ENCODE assay signal across 8 cellular contexts in the genomic region with DNA sequence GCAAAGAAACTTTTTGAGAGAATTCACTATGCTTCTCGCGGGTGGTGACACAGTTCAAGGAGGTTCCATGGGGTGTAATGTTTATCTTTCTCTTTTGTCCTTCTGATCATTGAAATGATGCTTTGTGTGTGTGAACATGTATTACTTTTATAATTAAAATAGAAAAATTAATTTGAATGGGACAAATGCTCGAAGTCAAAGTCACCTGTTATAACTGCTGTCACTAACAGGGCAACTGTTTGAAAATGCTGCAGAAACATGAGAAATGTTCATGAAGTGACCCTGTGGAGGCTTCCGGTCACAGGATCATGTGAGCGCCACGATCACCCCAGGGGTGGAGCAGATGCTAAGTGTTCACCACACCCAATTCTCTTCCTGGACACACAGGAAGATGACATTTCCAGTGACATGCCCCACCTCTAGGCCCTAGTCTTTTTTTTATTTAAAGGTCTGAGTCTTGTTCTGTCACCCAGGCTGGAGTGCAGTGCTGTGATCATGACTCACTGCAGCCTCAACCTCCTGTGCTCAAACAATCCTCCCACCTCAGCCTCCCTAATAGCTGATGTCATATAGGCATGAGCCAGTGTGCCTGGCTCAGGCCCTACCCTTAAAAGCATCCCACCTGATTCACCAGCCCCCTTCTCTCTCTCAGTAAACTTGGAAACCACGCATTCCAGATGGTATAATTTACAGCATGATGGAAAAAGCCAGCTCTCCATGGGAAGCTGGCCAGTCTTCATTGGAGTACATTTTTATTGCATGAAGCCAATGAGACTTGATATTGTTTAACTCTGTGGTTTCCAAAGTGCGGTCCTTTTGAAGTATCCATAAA. TPM values are rescaled to one million over a fixed set of nuclear protein-coding genes. Genes with fewer than 3 reads are reported as not detected.
DNase-seq lines count a peak whose midpoint lies in the region; ATAC-seq and TF ChIP-seq lines count a peak whose summit lies in the region.

No MANE protein-coding gene starts in this region.

- POLR2A ChIA-PET in CD8-positive, alpha-beta T cell (lab: Charles Lee): interaction anchor here (0.7 to 2.0 kb wide), 3 partner anchors 13 to 156 kb away, joined by 3 to 5 read pairs (median 4); a partner anchor contains a TSS

- H3K4me3 ChIP-seq in CD8-positive, alpha-beta T cell (ENCODE audit: low read depth, low read length): no peak overlapping the region
- no peak overlapping the region for H3K4me3 ChIP-seq in lower lobe of right lung

- no peaks in the 10 kb centered on the region for H3K9me3 ChIP-seq in CD8-positive, alpha-beta T cell (ENCODE audit: low read length)
- H3K9me3 ChIP-seq in lower lobe of right lung: no peaks in the 10 kb centered on the region

- peaks cover 47% of the 10 kb centered on the region for H3K4me1 Mint-ChIP-seq in CD8-positive, alpha-beta T cell (ENCODE audit: low read depth)

- peak overlapping the region; percentile 42 for H3K27ac ChIP-seq in CD8-positive, alpha-beta T cell (ENCODE audit: low read depth, low read length)
- H3K27ac ChIP-seq in lower lobe of right lung: peak overlapping the region; percentile 66

- peak in 6 of 7 experiments; percentile 23 to 67 (median 45) for DNase-seq in CD8-positive, alpha-beta T cell
- peak; percentile 46 for DNase-seq in HK-2 (ENCODE audit: unreplicated experiment)
- DNase-seq in activated T-helper 1 cell treated with Interleukin-2 at 50 U/mL for 16 hours (ENCODE audit: low read depth): peak; percentile 32
- peak; percentile 79 for DNase-seq in lower lobe of right lung
- no peak for DNase-seq in globus pallidus (ENCODE audit: low spot score)
- no peak for DNase-seq in nucleus accumbens (lab: John Stamatoyannopoulos, UW)
- DNase-seq in NCI-H2171 (lab: John Stamatoyannopoulos, UW): no peak

- no peaks in the 10 kb centered on the region for H3K27me3 Mint-ChIP-seq in CD8-positive, alpha-beta T cell (ENCODE audit: low read depth)

- H3K9me3 Mint-ChIP-seq in CD8-positive, alpha-beta T cell: no peaks in the 10 kb centered on the region

- peaks cover 58% of the 10 kb centered on the region for H3K4me1 ChIP-seq in CD8-positive, alpha-beta T cell (ENCODE audit: insufficient read depth, low read length)
- peaks cover 21% of the 10 kb centered on the region for H3K4me1 ChIP-seq in lower lobe of right lung

- H3K4me3 Mint-ChIP-seq in CD8-positive, alpha-beta T cell: peak overlapping the region; percentile 31

- peak; percentile 84 for ATAC-seq in CD8-positive, alpha-beta T cell
- peak; percentile 77 to 89 for ATAC-seq in lower lobe of right lung
- no peak for ATAC-seq in HG03135 (IDR thresholded peaks at IDR 0.05; ENCODE audit: unreplicated experiment)

- CTCF ChIA-PET in CD8-positive, alpha-beta T cell (lab: Charles Lee): interaction anchor here (0.7 to 3.2 kb wide), 5 partner anchors 9 to 23 kb away, joined by 3 to 21 read pairs (median 8); no protein-coding TSS in a partner anchor

- peaks cover 7% of the 10 kb centered on the region for H3K36me3 Mint-ChIP-seq in CD8-positive, alpha-beta T cell

- H3K27ac Mint-ChIP-seq in CD8-positive, alpha-beta T cell: peak overlapping the region; percentile 91

- no peak for TF ChIP-seq CTCF in CD8-positive, alpha-beta T cell (IDR thresholded peaks at IDR 0.05)
- no peak for TF ChIP-seq CTCF in lower lobe of right lung (IDR thresholded peaks at IDR 0.05)

- no peaks in the 10 kb centered on the region for H3K36me3 ChIP-seq in CD8-positive, alpha-beta T cell (ENCODE audit: insufficient read depth, low read length)
- H3K36me3 ChIP-seq in lower lobe of right lung: no peaks in the 10 kb centered on the region

- no peaks in the 10 kb centered on the region for H3K27me3 ChIP-seq in CD8-positive, alpha-beta T cell (ENCODE audit: insufficient read depth, low read length)
- no peaks in the 10 kb centered on the region for H3K27me3 ChIP-seq in lower lobe of right lung (ENCODE audit: low read depth)

- intact Hi-C loops in CD8-positive, alpha-beta T cell (cut with DNase I, micrococcal nuclease): no loop called here
- intact Hi-C loops in lower lobe of right lung (cut with DNase I): no loop called here

RNA-seq across cellular contexts. Expression of a gene that starts 21.1 kb away (rescaled TPM):
- not detected for total RNA-seq in CD8-positive, alpha-beta T cell
- 8.5 TPM for total RNA-seq in lower lobe of right lung

RNA-seq across cellular contexts. Expression of a gene that starts 23.4 kb away (rescaled TPM):
- total RNA-seq in CD8-positive, alpha-beta T cell: 10 to 100 TPM; 56.3 to 62.0 TPM
- total RNA-seq in lower lobe of right lung: 175 TPM

RNA-seq across cellular contexts. Expression of a gene that starts 24.2 kb away (rescaled TPM):
- total RNA-seq in CD8-positive, alpha-beta T cell: 10 to 100 TPM; 17.4 to 23.4 TPM
- total RNA-seq in lower lobe of right lung: 112 TPM

RNA-seq across cellular contexts. Expression of a gene that starts 57.9 kb away (rescaled TPM):
- total RNA-seq in CD8-positive, alpha-beta T cell: 10 to 100 TPM; 42.1 to 45.4 TPM
- 36.2 TPM for total RNA-seq in lower lobe of right lung

Comparison
In these comparisons a context has a peak if more than half of its experiments do, and no peak if none do; other contexts are left out.
1. DNase-seq: peak in CD8-positive, alpha-beta T cell (6 of 7), HK-2 (single experiment), activated T-helper 1 cell treated with Interleukin-2 at 50 U/mL for 16 hours (single experiment) and lower lobe of right lung (single experiment); none in globus pallidus (single experiment), nucleus accumbens (0 of 56) and NCI-H2171 (single experiment).